ENCODE assay signal across 13 cellular contexts in genomic region chr5:53151713-53152458, GRCh38. TPM values are rescaled to one million over a fixed set of nuclear protein-coding genes. Genes with fewer than 3 reads are reported as not detected.
DNase-seq lines count a peak whose midpoint lies in the region; TF ChIP-seq lines count a peak whose summit lies in the region.
"Had no signal": no experiment of that assay in that cellular context is flagged by ENCODE, and none has a peak within 500 bp of the region (broad histone marks: within the 10 kb centered on the region; RNA-seq: fewer than 3 reads in every experiment).

No MANE protein-coding gene starts in this region.

- H3K4me1 ChIP-seq in tibial artery, result peaks cover 0 to 6% (median 2%) of the 10 kb centered on the region in 4 donors
- H3K4me1 ChIP-seq in OCI-LY7 (ENCODE audit: insufficient read depth, low read length, poor library complexity, severe bottlenecking), result no peaks in the 10 kb centered on the region
- H3K4me1 ChIP-seq: SJCRH30 had no signal

- no peak overlapping the region for H2AFZ ChIP-seq in OCI-LY7 (ENCODE audit: low read length)

- H3K36me3 ChIP-seq in tibial artery (no peaks in the 10 kb centered on the region), OCI-LY7 (ENCODE audit: insufficient read depth, low read length) (no peaks in the 10 kb centered on the region)
- H3K36me3 ChIP-seq: SJCRH30 had no signal

- no peak overlapping the region for H3K4me2 ChIP-seq in OCI-LY7 (ENCODE audit: low read length)

- H4K20me1 ChIP-seq in OCI-LY7 (ENCODE audit: insufficient read depth, low read length), result no peaks in the 10 kb centered on the region

- H3K9me3 ChIP-seq in tibial artery, result no peaks in the 10 kb centered on the region
- no peaks in the 10 kb centered on the region for H3K9me3 ChIP-seq in OCI-LY7 (ENCODE audit: low read length)
- H3K9me3 ChIP-seq: SJCRH30 had no signal

- no peaks in the 10 kb centered on the region for H3K79me2 ChIP-seq in OCI-LY7 (ENCODE audit: insufficient read depth, low read depth, low read length)

- H3K27ac ChIP-seq in tibial artery, result no peak overlapping the region
- H3K27ac ChIP-seq in OCI-LY7 (ENCODE audit: low read depth, low read length, poor library complexity, severe bottlenecking), result no peak overlapping the region
- H3K27ac ChIP-seq: SJCRH30 had no signal

- BruUV-seq in OCI-LY7 (replicated peaks; lab: Mats Ljungman, UMichigan), result no TSS peak

- TF ChIP-seq CTCF in HFF-Myc (IDR thresholded peaks at IDR 0.05; ENCODE audit: low read depth, low read length, missing control alignments) (no peak), astrocyte of the spinal cord (IDR thresholded peaks at IDR 0.05; ENCODE audit: low read depth, low read length) (no peak), tibial artery (IDR thresholded peaks at IDR 0.05) (no peak), OCI-LY7 (conservative IDR thresholded peaks at IDR 0.05; ENCODE audit: low read length) (no peak)

- H3K9me2 ChIP-seq in OCI-LY7 (ENCODE audit: insufficient read depth, low read length), result no peaks in the 10 kb centered on the region

- intact Hi-C loops in tibial artery (cut with DNase I; ENCODE audit: low total_unique reads), result no loop called here
- intact Hi-C loops in OCI-LY7 (cut with micrococcal nuclease; ENCODE audit: unreplicated experiment), result no loop called here

- in situ Hi-C loops in astrocyte of the spinal cord (cut with HindIII; ENCODE audit: low sequenced_read_pairs), result no loop called here

- H3K4me3 ChIP-seq in HFF-Myc (replicated peaks; ENCODE audit: low read depth, low read length), result no peak overlapping the region
- H3K4me3 ChIP-seq in astrocyte of the spinal cord (ENCODE audit: low read depth, low read length), result no peak overlapping the region
- H3K4me3 ChIP-seq in tibial artery, result no peak overlapping the region
- H3K4me3 ChIP-seq in OCI-LY7 (ENCODE audit: low read depth, low read length, poor library complexity, severe bottlenecking), result no peak overlapping the region
- H3K4me3 ChIP-seq: SJCRH30 had no signal

- POLR2A ChIA-PET in OCI-LY7 (lab: Charles Lee), result interaction anchor here (0.6 kb wide), 2 partner anchors 525 to 1350 kb away, joined by 3 read pairs; no protein-coding TSS in a partner anchor

- DNase-seq in HFF-Myc (ENCODE audit: extremely low read depth, low read depth), result peak; percentile 78
- DNase-seq in astrocyte of the spinal cord (ENCODE audit: low read depth, low spot score), result peak; percentile 91
- peak; percentile 24 for DNase-seq in hepatic stellate cell (ENCODE audit: low spot score)
- DNase-seq in tibial artery, result peak; percentile 61 to 76
- no peak for DNase-seq in GM19238 (ENCODE audit: insufficient read length, low spot score)
- DNase-seq in OCI-LY7 (ENCODE audit: low spot score), result no peak
- no peak for DNase-seq in DMS 273 (lab: John Stamatoyannopoulos, UW; ENCODE audit: unreplicated experiment)
- DNase-seq: activated T-cell treated with anti-CD3 and anti-CD28 coated beads for 4 hours; anterior cingulate cortex; MV-4-11; NCI-H510A; stimulated activated CD4-positive, alpha-beta T cell treated with anti-CD3 and anti-CD28 coated beads, Interleukin-4, amount 100 ng/mL, for 1 hour had no signal

- CTCF ChIA-PET in OCI-LY7 (lab: Charles Lee; ENCODE audit: unreplicated experiment), result no interaction called here

- H3K27me3 ChIP-seq in tibial artery, result no peaks in the 10 kb centered on the region
- H3K27me3 ChIP-seq: SJCRH30 had no signal

RNA-seq across cellular contexts. Expression of gene MOCS2, which starts 42.3 kb away (rescaled TPM):
- 11.6 and 12.1 TPM in 2 replicates for total RNA-seq in OCI-LY7 (2014; rRNA removed; shearing (Covaris generic))
- total RNA-seq in OCI-LY7 (2022), result 20.7 and 23.2 TPM in 2 replicates

Comparison
In these comparisons a context has a peak if more than half of its experiments do, and no peak if none do; other contexts are left out.
1. DNase-seq: peak in HFF-Myc (single experiment), astrocyte of the spinal cord (single experiment), hepatic stellate cell (single experiment) and tibial artery (2 of 2); none in GM19238 (single experiment), OCI-LY7 (single experiment) and DMS 273 (single experiment).